14 cellular contexts compared by ENCODE assay signal in the genomic region with DNA sequence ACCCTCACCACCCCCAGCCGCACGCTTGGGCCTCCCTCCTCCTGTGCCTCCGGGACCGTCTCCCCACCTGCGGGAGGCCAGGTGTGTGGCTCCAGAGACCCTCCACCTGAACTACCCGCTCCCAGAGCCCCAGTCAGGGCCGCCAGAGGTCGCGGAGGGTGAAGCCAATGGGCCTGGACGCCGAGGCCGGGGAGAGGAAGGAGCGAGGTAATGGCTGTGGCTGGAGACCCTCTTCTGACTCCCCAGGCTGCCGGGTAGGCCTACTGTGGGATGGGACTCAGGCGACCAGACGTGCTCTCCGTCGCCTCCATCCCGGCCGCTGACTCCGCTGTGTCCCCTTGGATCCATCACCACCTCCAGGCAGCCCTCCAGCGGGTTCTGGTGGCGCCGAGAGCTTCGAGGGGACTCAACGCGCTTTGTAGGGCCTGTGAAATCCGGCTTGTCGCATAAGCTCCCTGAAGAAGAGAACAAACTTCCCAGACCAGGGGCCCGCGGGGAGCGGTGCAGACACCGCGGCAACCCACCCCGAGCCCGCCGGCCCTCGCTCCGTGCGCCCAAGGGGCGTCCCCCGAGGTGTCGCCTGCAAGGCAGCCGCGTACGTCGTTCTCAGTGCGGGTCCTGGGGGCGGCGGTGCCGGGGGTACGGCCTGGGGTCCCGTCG. TPM values are rescaled to one million over a fixed set of nuclear protein-coding genes. Genes with fewer than 3 reads are reported as not detected.
DNase-seq lines count a peak whose midpoint lies in the region; ATAC-seq and TF ChIP-seq lines count a peak whose summit lies in the region.
"Had no signal": no experiment of that assay in that cellular context is flagged by ENCODE, and none has a peak within 500 bp of the region (broad histone marks: within the 10 kb centered on the region; RNA-seq: fewer than 3 reads in every experiment).

No MANE protein-coding gene starts in this region.

- in situ Hi-C loops in GM13976 (cut with MboI; ENCODE audit: low sequenced_read_pairs, unreplicated experiment), result no loop called here

- peak overlapping the region; percentile 41 for H2AFZ ChIP-seq in osteoblast (ENCODE audit: low read length)

- DNase-seq in AG09309 (ENCODE audit: low read depth) (no peak), SJSA1 (ENCODE audit: low read depth in 1 of 2, low spot score in 2 of 2) (no peak), foreskin keratinocyte (no peak), osteoblast (ENCODE audit: insufficient read length, low spot score, missing footprints) (no peak), cerebellar nuclear complex (lab: John Stamatoyannopoulos, UW) (no peak), GM13976 (ENCODE audit: low spot score) (no peak), HPDE6-E6E7 (ENCODE audit: extremely low spot score) (no peak)
- DNase-seq: activated CD4-positive, alpha-beta memory T cell treated with anti-CD3 and anti-CD28 coated beads for 36 hours; CD4-positive, alpha-beta memory T cell; KG1; naive thymus-derived CD4-positive, alpha-beta T cell; NCI-H446; stimulated activated CD4-positive, alpha-beta T cell treated with anti-CD3 and anti-CD28 coated beads, Interleukin-4, amount 100 ng/mL, for 4 hours had no signal

- no peak for TF ChIP-seq CTCF in AG09309 (IDR thresholded peaks at IDR 0.05; ENCODE audit: control insufficient read depth, insufficient read depth, low read depth, low read length, missing control alignments)
- no peak for TF ChIP-seq CTCF in foreskin keratinocyte (conservative IDR thresholded peaks at IDR 0.05)
- no peak for TF ChIP-seq CTCF in osteoblast (IDR thresholded peaks at IDR 0.05; ENCODE audit: extremely low read depth, low read depth, low read length)
- no peak for TF ChIP-seq CTCF in GM13976 (IDR thresholded peaks at IDR 0.05; ENCODE audit: borderline replicate concordance, control extremely low read depth, extremely low read depth, insufficient read depth, missing control alignments)

- peaks cover 7% of the 10 kb centered on the region for H3K4me1 ChIP-seq in SJSA1 (replicated peaks)
- H3K4me1 ChIP-seq in foreskin keratinocyte, result peaks cover 4% of the 10 kb centered on the region
- H3K4me1 ChIP-seq in osteoblast (ENCODE audit: insufficient read depth, low read length), result no peaks in the 10 kb centered on the region

- H3K27ac ChIP-seq in SJSA1, result no peak overlapping the region
- H3K27ac ChIP-seq in foreskin keratinocyte, result peak overlapping the region; percentile 69
- no peak overlapping the region for H3K27ac ChIP-seq in osteoblast (ENCODE audit: low read depth, low read length)

- ATAC-seq in foreskin keratinocyte (peak; percentile 7), HG02970 (IDR thresholded peaks at IDR 0.05; ENCODE audit: low FRiP score, unreplicated experiment) (no peak)
- ATAC-seq: naive thymus-derived CD4-positive, alpha-beta T cell had no signal

- H3K4me3 ChIP-seq in AG09309 (ENCODE audit: control insufficient read depth, low read depth, low read length) (peak overlapping the region; percentile 38), SJSA1 (peak overlapping the region; percentile 59), osteoblast (ENCODE audit: insufficient read depth, low read length) (peak overlapping the region; percentile 73)

- no peaks in the 10 kb centered on the region for H4K20me1 ChIP-seq in osteoblast (ENCODE audit: insufficient read depth, low read length)

- H3K4me2 ChIP-seq in osteoblast (ENCODE audit: insufficient read depth, low read length), result peak overlapping the region; percentile 72

- H3K9me3 ChIP-seq in SJSA1 (replicated peaks) (no peaks in the 10 kb centered on the region), osteoblast (ENCODE audit: low read depth, low read length) (no peaks in the 10 kb centered on the region)

- no peaks in the 10 kb centered on the region for H3K79me2 ChIP-seq in osteoblast (ENCODE audit: insufficient read depth, low read length)

- peaks cover 3% of the 10 kb centered on the region for H3K36me3 ChIP-seq in SJSA1
- no peaks in the 10 kb centered on the region for H3K36me3 ChIP-seq in osteoblast (ENCODE audit: insufficient read depth, low read length)

- H3K27me3 ChIP-seq in SJSA1 (replicated peaks) (peaks cover 10% of the 10 kb centered on the region; the same call in 1 of the 2 replicates), foreskin keratinocyte (no peaks in the 10 kb centered on the region), osteoblast (ENCODE audit: insufficient read depth, low read length) (no peaks in the 10 kb centered on the region)

RNA-seq across cellular contexts. Expression of a gene that starts 12.6 kb away (rescaled TPM):
- 16.4 and 16.7 TPM in 2 replicates for total RNA-seq in SJSA1 (2014; rRNA removed; shearing (Covaris generic))
- total RNA-seq in foreskin keratinocyte (18.2 and 19.5 TPM in 2 replicates), osteoblast (5.3 and 7.2 TPM in 2 replicates)
- 10.9 and 12.7 TPM in 2 replicates for polyA plus RNA-seq in foreskin keratinocyte
- total RNA-seq: activated CD4-positive, alpha-beta memory T cell treated with anti-CD3 and anti-CD28 coated beads for 36 hours; CD4-positive, alpha-beta memory T cell; naive thymus-derived CD4-positive, alpha-beta T cell had no signal
- polyA plus RNA-seq: CD4-positive, alpha-beta memory T cell; naive thymus-derived CD4-positive, alpha-beta T cell had no signal
